Comparison of ENCODE assay signal across 8 cellular contexts in genomic region chr3:49689046-49689886, GRCh38. TPM values are rescaled to one million over a fixed set of nuclear protein-coding genes. Genes with fewer than 3 reads are reported as not detected.
A peak's percentile ranks its signal among the peaks of the same experiment; 100 is the strongest.
DNase-seq lines count a peak whose midpoint lies in the region; ATAC-seq, FAIRE-seq and TF ChIP-seq lines count a peak whose summit lies in the region.

TSS of gene MST1 (minus strand) at chr3:49689474. CDS start at chr3:49688691, 783 bp downstream.
TSS of gene RNF123 (plus strand) at chr3:49689557. CDS start at chr3:49691166, 1,609 bp downstream.

- no peaks in the 10 kb centered on the region for H4K20me1 ChIP-seq in SK-N-SH (ENCODE audit: insufficient read depth)
- no peaks in the 10 kb centered on the region for H4K20me1 ChIP-seq in K562 (replicated peaks; ENCODE audit: control insufficient read depth, insufficient read depth, low read length)

- H3F3A ChIP-seq in SK-N-SH (replicated peaks; ENCODE audit: insufficient read depth), result no peaks in the 10 kb centered on the region

- H3K79me2 ChIP-seq in SK-N-SH (ENCODE audit: insufficient read depth) (peaks cover 28% of the 10 kb centered on the region), K562 (ENCODE audit: control insufficient read depth, insufficient read depth, low read length) (peaks cover 23% of the 10 kb centered on the region)

- H3K27me3 ChIP-seq in SK-N-SH (ENCODE audit: insufficient read depth) (no peaks in the 10 kb centered on the region), K562 (ENCODE audit: control insufficient read depth in 2 of 2, insufficient read depth in 2 of 2, low read length in 2 of 2) (no peaks in the 10 kb centered on the region), iPS-18a (ENCODE audit: control insufficient read depth, insufficient read depth, low read length) (no peaks in the 10 kb centered on the region), small intestine (ENCODE audit: control insufficient read depth in 2 of 2, insufficient read depth in 2 of 2, low read length in 2 of 2) (no peaks in the 10 kb centered on the region)

- TF ChIP-seq CTCF in GM12875 (IDR thresholded peaks at IDR 0.05; ENCODE audit: borderline replicate concordance, insufficient read depth, low read depth, low read length) (peak; percentile 52), SK-N-SH (IDR thresholded peaks at IDR 0.05) (peak; percentile 36), K562 (IDR thresholded peaks at IDR 0.05 in 2 of 3, conservative IDR thresholded peaks at IDR 0.05 in 1 of 3; ENCODE audit: insufficient read depth in 2 of 3, low read depth in 1 of 3, low read length in 3 of 3) (peak in 2 of 3 experiments; percentile 7 to 39; a peak in 3 of 6 replicates)

- peak within 1 kb of the TSS; percentile 74; the same call in 1 of the 2 replicates for H2AFZ ChIP-seq in SK-N-SH (ENCODE audit: low read depth)
- H2AFZ ChIP-seq in K562 (ENCODE audit: low read depth, low read length), result peak within 1 kb of the TSS; percentile 96

- H3K36me3 ChIP-seq in SK-N-SH (replicated peaks in 1 of 2; ENCODE audit: control insufficient read depth in 1 of 2, insufficient read depth in 2 of 2, low read length in 1 of 2) (no peaks in the 10 kb centered on the region), K562 (ENCODE audit: control insufficient read depth, insufficient read depth, low read length) (peaks cover 2% of the 10 kb centered on the region; the same call in 1 of the 3 replicates), iPS-18a (ENCODE audit: control insufficient read depth, low read depth, low read length) (no peaks in the 10 kb centered on the region), small intestine (ENCODE audit: control insufficient read depth in 2 of 2, insufficient read depth in 2 of 2, low read length in 2 of 2) (no peaks in the 10 kb centered on the region)

- intact Hi-C loops in K562 (cut with micrococcal nuclease), result no loop called here

- 18% methylated on average over 5 of the region's 63 CpGs for WGBS in SK-N-SH (ENCODE audit: low lambda C conversion rate)
- WGBS in K562 (ENCODE audit: insufficient coverage, low coverage, missing lambda C conversion rate), result 2% methylated on average over 26 of the region's 63 CpGs
- 1 to 3% (median 2%) methylated on average over 43 to 63 of the region's 63 CpGs for WGBS in small intestine, 3 donors

- H3K4me3 ChIP-seq in GM12875 (ENCODE audit: low read depth, low read length), result peak within 1 kb of the TSS; percentile 71
- H3K4me3 ChIP-seq in SK-N-SH (ENCODE audit: low read depth in 2 of 2, low read length in 1 of 2), result peak within 1 kb of the TSS; percentile 84 to 92
- peak within 1 kb of the TSS; percentile 66 for H3K4me3 ChIP-seq in K562
- peak within 1 kb of the TSS; percentile 96 for H3K4me3 ChIP-seq in iPS-18a (ENCODE audit: low read length)
- H3K4me3 ChIP-seq in small intestine (ENCODE audit: low read depth in 1 of 2, low read length in 2 of 2), result peak within 1 kb of the TSS; percentile 90 to 93

- BruUV-seq in K562 (replicated peaks; lab: Mats Ljungman, UMichigan), result TSS peak; percentile 48

- peaks cover 5 to 27% of the 10 kb centered on the region in 2 experiments; a peak in 2 of 4 replicates for H3K4me1 ChIP-seq in SK-N-SH (ENCODE audit: control insufficient read depth in 1 of 2, insufficient read depth in 2 of 2, low read depth in 1 of 2, low read length in 1 of 2)
- H3K4me1 ChIP-seq in K562 (replicated peaks in 1 of 2; ENCODE audit: control insufficient read depth in 2 of 2, insufficient read depth in 2 of 2, low read length in 2 of 2), result peaks cover 6 to 33% of the 10 kb centered on the region in 2 experiments; a peak in 4 of 5 replicates
- no peaks in the 10 kb centered on the region for H3K4me1 ChIP-seq in iPS-18a (ENCODE audit: control insufficient read depth, low read depth, low read length)
- peaks cover 0 to 2% of the 10 kb centered on the region in 2 donors for H3K4me1 ChIP-seq in small intestine (ENCODE audit: control insufficient read depth in 2 of 2, insufficient read depth in 1 of 2, low read depth in 1 of 2, low read length in 1 of 2)

- no peak for TF ChIP-seq EP300 in SK-N-SH (IDR thresholded peaks at IDR 0.05; ENCODE audit: borderline replicate concordance in 1 of 2, low read depth in 1 of 2, low read length in 1 of 2)
- no peak; the same call in 1 of the 2 replicates for TF ChIP-seq EP300 in K562 (IDR thresholded peaks at IDR 0.05; ENCODE audit: low read length)

- ATAC-seq in HG02884 (IDR thresholded peaks at IDR 0.05; ENCODE audit: unreplicated experiment), result peak; percentile 54
- peak; percentile 94 for ATAC-seq in K562

- in situ Hi-C loops in K562 (cut with MboI), result no loop called here

- DNase-seq in SK-N-SH (peak; percentile 97), K562 (ENCODE audit: extremely low read depth in 1 of 4, low spot score in 3 of 4) (peak; percentile 79 to 92 (median 82)), small intestine (peak; percentile 85), GF-D8 (lab: John Stamatoyannopoulos, UW) (no peak), SKM-1 treated with dmso at 0.1 percent for 144 hours (lab: John Stamatoyannopoulos, UW; ENCODE audit: unreplicated experiment) (no peak)

- H3K4me2 ChIP-seq in SK-N-SH (peak within 1 kb of the TSS; percentile 83), K562 (ENCODE audit: insufficient read depth, low read length) (peak within 1 kb of the TSS; percentile 81)

- H3K9me3 ChIP-seq in SK-N-SH (no peaks in the 10 kb centered on the region), K562 (replicated peaks; ENCODE audit: control insufficient read depth, insufficient read depth, low read depth, low read length) (no peaks in the 10 kb centered on the region), iPS-18a (ENCODE audit: control insufficient read depth, low read depth, low read length) (no peaks in the 10 kb centered on the region), small intestine (ENCODE audit: control insufficient read depth, low read depth) (no peaks in the 10 kb centered on the region)

- H3K9me2 ChIP-seq in SK-N-SH, result no peaks in the 10 kb centered on the region

- FAIRE-seq in K562 (lab: Jason Lieb, UNC), result peak; percentile 97
- no peak for FAIRE-seq in small intestine (lab: Jason Lieb, UNC)

- POLR2A ChIA-PET in SK-N-SH (lab: Yijun Ruan, JAX) (no interaction called here), K562 (lab: Yijun Ruan, JAX) (interaction anchor here (1.0 kb wide), 1 partner anchor 13 kb away, joined by 3 read pairs; no protein-coding TSS in a partner anchor)

- H3K9me1 ChIP-seq in K562 (ENCODE audit: control insufficient read depth, insufficient read depth, low read length), result no peaks in the 10 kb centered on the region

- peak within 1 kb of the TSS; percentile 32 to 84; a peak in 3 of 4 replicates for H3K27ac ChIP-seq in SK-N-SH (ENCODE audit: low read depth in 2 of 2, low read length in 1 of 2)
- H3K27ac ChIP-seq in K562 (ENCODE audit: extremely low read depth, low read depth, low read length), result peak within 1 kb of the TSS; percentile 87
- no peak within 1 kb of the TSS for H3K27ac ChIP-seq in iPS-18a (ENCODE audit: low read length)
- peak within 1 kb of the TSS; percentile 66 to 87 for H3K27ac ChIP-seq in small intestine (ENCODE audit: low read depth in 1 of 2, low read length in 1 of 2)

- TF ChIP-seq POLR2A in K562 (conservative IDR thresholded peaks at IDR 0.05), result peak; percentile 74

- H3K9ac ChIP-seq in SK-N-SH (peak within 1 kb of the TSS; percentile 87), K562 (ENCODE audit: insufficient read depth in 1 of 2, low read depth in 2 of 2, low read length in 2 of 2) (peak within 1 kb of the TSS; percentile 72 to 94), iPS-18a (ENCODE audit: low read length) (peak within 1 kb of the TSS; percentile 82)

- CTCF ChIA-PET in SK-N-SH (lab: Yijun Ruan, JAX) (interaction anchor here (0.9 to 1.4 kb wide), 2 partner anchors 14 to 150 kb away, joined by 3 read pairs; no protein-coding TSS in a partner anchor), K562 (lab: Yijun Ruan, JAX; ENCODE audit: low intra/inter-chr PET ratio) (interaction anchor here (0.6 kb wide), 1 partner anchor 162 kb away, joined by 3 read pairs; no protein-coding TSS in a partner anchor)

- TF ChIP-seq RAD21 in SK-N-SH (IDR thresholded peaks at IDR 0.05; ENCODE audit: low read length), result no peak
- no peak for TF ChIP-seq RAD21 in K562 (CRISPR knock-in tag; conservative IDR thresholded peaks at IDR 0.05 in 1 of 2, IDR thresholded peaks at IDR 0.05 in 1 of 2)

RNA-seq across cellular contexts. Expression of gene MST1, which starts in this region (rescaled TPM):
- polyA plus RNA-seq in SK-N-SH (2012; rRNA removed), result 35.1 and 46.3 TPM in 2 replicates
- polyA plus RNA-seq in SK-N-SH (2012; cell fraction: cytosol; rRNA removed), result 2.8 and 4.5 TPM in 2 replicates
- polyA plus RNA-seq in SK-N-SH (2012; cell fraction: nucleus; rRNA removed), result 411 and 496 TPM in 2 replicates
- 3.9 and 10.8 TPM in 2 replicates for total RNA-seq in K562 (2011; cell fraction: chromatin; rRNA removed; ENCODE audit: low replicate concordance)
- 8.2 and 12.5 TPM in 2 replicates for total RNA-seq in K562 (2011; cell fraction: nucleolus; rRNA removed)
- total RNA-seq in K562 (2011; cell fraction: nucleoplasm; rRNA removed), result 5.0 and 5.1 TPM in 2 replicates
- total RNA-seq in K562 (2014; rRNA removed), result 0.23 and 0.57 TPM in 2 replicates
- total RNA-seq in K562 (2014; rRNA removed; fragmentation: Illumina TruSeq; extraction: Trizol), result 0.51 TPM in 1 of 2 replicates, not detected in the other
- total RNA-seq in K562 (2015; rRNA removed; fragmentation: Illumina TruSeq; extraction: Trizol), result 0.26 and 0.40 TPM in 2 replicates
- 1.2 and 1.4 TPM in 2 replicates for total RNA-seq in K562 (2021)
- 1.3 and 4.3 TPM in 2 replicates for polyA plus RNA-seq in K562 (2011; rRNA removed)
- polyA plus RNA-seq in K562 (2011; cell fraction: cytosol; rRNA removed), result 0.94 and 1.4 TPM in 2 replicates
- 35.5 and 64.0 TPM in 2 replicates for polyA plus RNA-seq in K562 (2011; cell fraction: nucleus; rRNA removed)
- polyA plus RNA-seq in K562 (2012), result 3.4 and 6.1 TPM in 2 replicates
- 0.30 and 1.1 TPM in 2 replicates for polyA plus RNA-seq in K562 (2014; fragmentation: Illumina TruSeq; extraction: Trizol)
- polyA plus RNA-seq in K562 (2014; fragmentation: Nextera tagmentation; extraction: Ambion mirVana), result under 1 TPM; 0.08 to 0.10 TPM
- polyA plus RNA-seq in K562 (2014; rRNA removed), result 1.8 and 5.0 TPM in 2 replicates
- polyA minus RNA-seq in K562 (2011; rRNA and poly(A)+ RNA removed), result 0.56 and 1.1 TPM in 2 replicates
- polyA minus RNA-seq in K562 (2011; cell fraction: cytosol; rRNA and poly(A)+ RNA removed), result 1.0 and 1.2 TPM in 2 replicates
- polyA minus RNA-seq in K562 (2011; cell fraction: nucleus; rRNA and poly(A)+ RNA removed), result 3.1 and 6.1 TPM in 2 replicates
- polyA plus RNA-seq in small intestine, result 100 to 1,000 TPM; 157 to 458 (median 212) TPM

RNA-seq across cellular contexts. Expression of gene RNF123, which starts in this region (rescaled TPM):
- 48.1 and 53.3 TPM in 2 replicates for polyA plus RNA-seq in SK-N-SH (2012; rRNA removed)
- 15.5 and 21.9 TPM in 2 replicates for polyA plus RNA-seq in SK-N-SH (2012; cell fraction: cytosol; rRNA removed)
- polyA plus RNA-seq in SK-N-SH (2012; cell fraction: nucleus; rRNA removed), result 151 and 186 TPM in 2 replicates
- total RNA-seq in K562 (2011; cell fraction: chromatin; rRNA removed; ENCODE audit: low replicate concordance), result 60.1 and 195 TPM in 2 replicates
- total RNA-seq in K562 (2011; cell fraction: nucleolus; rRNA removed), result 128 and 136 TPM in 2 replicates
- total RNA-seq in K562 (2011; cell fraction: nucleoplasm; rRNA removed), result 70.7 and 81.4 TPM in 2 replicates
- 15.0 and 24.2 TPM in 2 replicates for total RNA-seq in K562 (2014; rRNA removed)
- 12.5 and 17.5 TPM in 2 replicates for total RNA-seq in K562 (2014; rRNA removed; fragmentation: Illumina TruSeq; extraction: Trizol)
- total RNA-seq in K562 (2015; rRNA removed; fragmentation: Illumina TruSeq; extraction: Trizol), result 14.4 and 15.6 TPM in 2 replicates
- total RNA-seq in K562 (2021), result 44.6 and 53.1 TPM in 2 replicates
- 30.4 and 48.7 TPM in 2 replicates for polyA plus RNA-seq in K562 (2011; rRNA removed)
- polyA plus RNA-seq in K562 (2011; cell fraction: cytosol; rRNA removed), result 44.7 and 74.3 TPM in 2 replicates
- polyA plus RNA-seq in K562 (2011; cell fraction: nucleus; rRNA removed), result 195 and 281 TPM in 2 replicates
- polyA plus RNA-seq in K562 (2012), result 22.8 and 35.5 TPM in 2 replicates
- polyA plus RNA-seq in K562 (2014; fragmentation: Illumina TruSeq; extraction: Trizol), result 28.8 and 29.6 TPM in 2 replicates
- polyA plus RNA-seq in K562 (2014; fragmentation: Nextera tagmentation; extraction: Ambion mirVana), result 1 to 10 TPM; 8.7 to 8.8 TPM
- polyA plus RNA-seq in K562 (2014; rRNA removed), result 34.2 and 35.0 TPM in 2 replicates
- 22.1 and 29.0 TPM in 2 replicates for polyA minus RNA-seq in K562 (2011; rRNA and poly(A)+ RNA removed)
- polyA minus RNA-seq in K562 (2011; cell fraction: cytosol; rRNA and poly(A)+ RNA removed), result 28.9 and 31.4 TPM in 2 replicates
- 45.0 and 58.2 TPM in 2 replicates for polyA minus RNA-seq in K562 (2011; cell fraction: nucleus; rRNA and poly(A)+ RNA removed)
- 10 to 100 TPM; 31.7 to 59.9 (median 42.7) TPM for polyA plus RNA-seq in small intestine

Comparison
In these comparisons a context has a peak if more than half of its experiments do, and no peak if none do; other contexts are left out.
1. DNase-seq: peak in SK-N-SH (single experiment), K562 (4 of 4) and small intestine (single experiment); none in GF-D8 (single experiment) and SKM-1 treated with dmso at 0.1 percent for 144 hours (single experiment).
2. Peak in every context shown above with its lines, with median percentiles within 50 percentile points of each other: H3K4me3 ChIP-seq, CTCF ChIP-seq and H3K9ac ChIP-seq.